In genomic region chr9:24351258-24351657, GRCh38 we compare ENCODE assay signal across 17 cellular contexts.
DNase-seq lines count a peak whose midpoint lies in the region; ATAC-seq and TF ChIP-seq lines count a peak whose summit lies in the region.
"Had no signal": no experiment of that assay in that cellular context is flagged by ENCODE, and none has a peak within 500 bp of the region (broad histone marks: within the 10 kb centered on the region; RNA-seq: fewer than 3 reads in every experiment).

No MANE protein-coding gene starts in this region.

- DNase-seq in MM.1S (peak; percentile 76), OCI-M1 (lab: John Stamatoyannopoulos, UW) (peak; percentile 76), endodermal cell (no peak), smooth muscle cell (lab: John Stamatoyannopoulos, UW; ENCODE audit: unreplicated experiment) (no peak), NCI-H1105 (lab: John Stamatoyannopoulos, UW) (no peak), DMS79 (lab: John Stamatoyannopoulos, UW) (no peak)
- DNase-seq: C1 segment of cervical spinal cord; Calu3; CD4-positive, alpha-beta memory T cell; COR-L47; DMS53; DND-41; GOT3; H7; HCEC 1CT had no signal

- no peaks in the 10 kb centered on the region for H3K4me1 Mint-ChIP-seq in endodermal cell
- H3K4me1 Mint-ChIP-seq: CD4-positive, alpha-beta memory T cell had no signal

- H2AFZ ChIP-seq in MM.1S (ENCODE audit: low read length): no peak overlapping the region
- peak overlapping the region; percentile 46 for H2AFZ ChIP-seq in smooth muscle cell (ENCODE audit: low read depth)

- 91 to 96% methylated on average over 2 of the region's 2 CpGs for WGBS in endodermal cell (ENCODE audit: insufficient coverage in 1 of 2, insufficient read length in 1 of 2), 2 experiments
- 92% methylated on average over 2 of the region's 2 CpGs for whole genome bisulfite sequencing in smooth muscle cell (ENCODE audit: low lambda C conversion rate)

- H3K36me3 Mint-ChIP-seq in endodermal cell (ENCODE audit: low read depth): no peaks in the 10 kb centered on the region
- H3K36me3 Mint-ChIP-seq: CD4-positive, alpha-beta memory T cell had no signal

- ATAC-seq in HG03280 (IDR thresholded peaks at IDR 0.05; ENCODE audit: unreplicated experiment): no peak
- ATAC-seq in HG03175 (IDR thresholded peaks at IDR 0.05; ENCODE audit: unreplicated experiment): no peak

- peaks cover 7% of the 10 kb centered on the region for H3F3A ChIP-seq in MM.1S (ENCODE audit: insufficient read depth, low read length)
- no peaks in the 10 kb centered on the region for H3F3A ChIP-seq in smooth muscle cell (ENCODE audit: low read depth)

- no peaks in the 10 kb centered on the region for H3K9me2 ChIP-seq in MM.1S (replicated peaks; ENCODE audit: insufficient read depth, low read length)

- no peaks in the 10 kb centered on the region for H3K36me3 ChIP-seq in MM.1S (replicated peaks; ENCODE audit: insufficient read depth, low read length)
- H3K36me3 ChIP-seq in endodermal cell (ENCODE audit: control insufficient read depth, insufficient read depth, low read length): no peaks in the 10 kb centered on the region
- no peaks in the 10 kb centered on the region for H3K36me3 ChIP-seq in smooth muscle cell (ENCODE audit: low read depth)

- H3K9ac ChIP-seq in MM.1S (ENCODE audit: low read length) (no peak overlapping the region), endodermal cell (ENCODE audit: extremely low read depth, low read length, poor library complexity, severe bottlenecking) (no peak overlapping the region), smooth muscle cell (ENCODE audit: low read depth) (no peak overlapping the region)

- H3K9me3 Mint-ChIP-seq in endodermal cell: peaks cover 8% of the 10 kb centered on the region

- no peak overlapping the region for H3K4me3 Mint-ChIP-seq in endodermal cell
- H3K4me3 Mint-ChIP-seq: CD4-positive, alpha-beta memory T cell had no signal

- H3K4me1 ChIP-seq in MM.1S (ENCODE audit: low read length) (no peaks in the 10 kb centered on the region), endodermal cell (ENCODE audit: control insufficient read depth, insufficient read depth, low read length) (no peaks in the 10 kb centered on the region), smooth muscle cell (ENCODE audit: low read depth) (no peaks in the 10 kb centered on the region)

- H3K4me2 ChIP-seq in MM.1S (ENCODE audit: low read depth, low read length): no peak overlapping the region
- H3K4me2 ChIP-seq in smooth muscle cell: no peak overlapping the region

- H3K9me3 ChIP-seq in MM.1S (replicated peaks; ENCODE audit: insufficient read depth, low read length) (no peaks in the 10 kb centered on the region), endodermal cell (ENCODE audit: control insufficient read depth, low read length) (no peaks in the 10 kb centered on the region), smooth muscle cell (replicated peaks; ENCODE audit: low read depth) (no peaks in the 10 kb centered on the region)

- H3K27ac ChIP-seq in MM.1S (ENCODE audit: low read length) (no peak overlapping the region; the same call in 1 of the 2 replicates), endodermal cell (ENCODE audit: low read depth, low read length) (peak overlapping the region; percentile 10), smooth muscle cell (ENCODE audit: low read depth) (no peak overlapping the region)

- H3K27me3 Mint-ChIP-seq in endodermal cell (ENCODE audit: insufficient read depth): no peaks in the 10 kb centered on the region
- H3K27me3 Mint-ChIP-seq: CD4-positive, alpha-beta memory T cell had no signal

- H3K4me3 ChIP-seq in MM.1S (ENCODE audit: low read length) (no peak overlapping the region), endodermal cell (ENCODE audit: low read length) (no peak overlapping the region), smooth muscle cell (no peak overlapping the region)

- TF ChIP-seq CTCF in MM.1S (IDR thresholded peaks at IDR 0.05; ENCODE audit: low read length) (no peak), endodermal cell (conservative IDR thresholded peaks at IDR 0.05) (no peak), smooth muscle cell (IDR thresholded peaks at IDR 0.05; ENCODE audit: borderline replicate concordance, insufficient read depth, poor library complexity, severe bottlenecking) (no peak)

- no peaks in the 10 kb centered on the region for H3K79me2 ChIP-seq in MM.1S (ENCODE audit: low read length)
- H3K79me2 ChIP-seq in smooth muscle cell (ENCODE audit: low read depth): no peaks in the 10 kb centered on the region

- H4K20me1 ChIP-seq in MM.1S (ENCODE audit: insufficient read depth, low read length) (no peaks in the 10 kb centered on the region), smooth muscle cell (ENCODE audit: low read depth) (no peaks in the 10 kb centered on the region)

- H3K27me3 ChIP-seq in MM.1S (replicated peaks; ENCODE audit: insufficient read depth, low read length) (no peaks in the 10 kb centered on the region), endodermal cell (ENCODE audit: control insufficient read depth, insufficient read depth, low read length, poor library complexity, severe bottlenecking) (no peaks in the 10 kb centered on the region), smooth muscle cell (ENCODE audit: low read depth) (no peaks in the 10 kb centered on the region)

- no peak overlapping the region for H3K27ac Mint-ChIP-seq in endodermal cell
- H3K27ac Mint-ChIP-seq: CD4-positive, alpha-beta memory T cell had no signal

Comparison
In these comparisons a context has a peak if more than half of its experiments do, and no peak if none do; other contexts are left out.
1. DNase-seq: peak in MM.1S (single experiment) and OCI-M1 (single experiment); none in endodermal cell (single experiment), smooth muscle cell (single experiment), NCI-H1105 (single experiment) and DMS79 (single experiment).